ENCODE assay signal across 13 cellular contexts in the genomic region with DNA sequence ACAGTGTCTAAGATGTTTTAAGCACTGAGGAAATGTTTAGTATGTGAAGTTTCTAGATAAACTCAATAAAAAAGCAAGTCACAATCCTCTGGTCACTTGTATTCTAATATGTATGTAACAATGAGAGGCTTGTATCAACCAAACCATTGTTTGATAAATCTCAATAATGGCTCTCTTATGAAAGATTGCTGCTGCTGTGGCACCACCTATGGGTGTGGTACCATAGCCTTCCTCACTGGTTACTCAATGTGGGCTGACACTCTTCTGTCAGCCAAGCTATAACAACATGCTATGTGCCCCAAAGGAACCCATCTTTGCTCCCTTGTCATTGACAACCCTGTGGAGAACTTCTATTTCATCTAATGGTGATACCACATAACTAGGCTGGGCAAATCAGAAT. TPM values are rescaled to one million over a fixed set of nuclear protein-coding genes. Genes with fewer than 3 reads are reported as not detected.
A peak's percentile ranks its signal among the peaks of the same experiment; 100 is the strongest.
DNase-seq lines count a peak whose midpoint lies in the region; TF ChIP-seq lines count a peak whose summit lies in the region.
"Had no signal": no experiment of that assay in that cellular context is flagged by ENCODE, and none has a peak within 500 bp of the region (broad histone marks: within the 10 kb centered on the region; RNA-seq: fewer than 3 reads in every experiment).

No MANE protein-coding gene starts in this region.

- H3K27me3 ChIP-seq in left ventricle myocardium inferior (ENCODE audit: low read depth): no peaks in the 10 kb centered on the region
- no peaks in the 10 kb centered on the region for H3K27me3 ChIP-seq in right atrium auricular region
- H3K27me3 ChIP-seq in transverse colon: no peaks in the 10 kb centered on the region
- no peaks in the 10 kb centered on the region for H3K27me3 ChIP-seq in neural progenitor cell

- H3K4me1 ChIP-seq in left ventricle myocardium inferior (no peaks in the 10 kb centered on the region), right atrium auricular region (no peaks in the 10 kb centered on the region), transverse colon (peaks cover 0 to 6% (median 2%) of the 10 kb centered on the region in 4 donors), neural progenitor cell (no peaks in the 10 kb centered on the region)

- no peak for DNase-seq in left ventricle myocardium inferior
- no peak for DNase-seq in right atrium auricular region (ENCODE audit: low spot score)
- peak; percentile 22 for DNase-seq in RKO (ENCODE audit: low spot score)
- DNase-seq in fibroblast of the aortic adventitia (ENCODE audit: low read depth): no peak
- DNase-seq in transverse colon: no peak
- no peak for DNase-seq in epidermal melanocyte (ENCODE audit: insufficient read length, low spot score)
- DNase-seq in neural progenitor cell (ENCODE audit: low spot score): no peak
- DNase-seq in HuH-7 (ENCODE audit: low spot score): no peak
- DNase-seq: activated naive CD8-positive, alpha-beta T cell treated with anti-CD3 and anti-CD28 coated beads for 36 hours; NCI-H774; right cardiac atrium; stimulated activated CD8-positive, alpha-beta memory T cell treated with anti-CD3 and anti-CD28 coated beads, Interleukin-4, amount 100 ng/mL, for 48 hours had no signal

- H3K4me1 Mint-ChIP-seq in neural progenitor cell: no peaks in the 10 kb centered on the region
- H3K4me1 Mint-ChIP-seq: activated naive CD8-positive, alpha-beta T cell treated with anti-CD3 and anti-CD28 coated beads for 36 hours had no signal

- no peak overlapping the region for H2AFZ ChIP-seq in neural progenitor cell (replicated peaks)

- intact Hi-C loops in left ventricle myocardium inferior (cut with micrococcal nuclease): no loop called here
- intact Hi-C loops in transverse colon (cut with DNase I; ENCODE audit: low total_unique reads): no loop called here

- TF ChIP-seq POLR2A in transverse colon (IDR thresholded peaks at IDR 0.05): no peak

- H3K36me3 Mint-ChIP-seq in neural progenitor cell: no peaks in the 10 kb centered on the region
- H3K36me3 Mint-ChIP-seq: activated naive CD8-positive, alpha-beta T cell treated with anti-CD3 and anti-CD28 coated beads for 36 hours had no signal

- H3K4me2 ChIP-seq in neural progenitor cell: no peak overlapping the region

- H3K27me3 Mint-ChIP-seq in neural progenitor cell (ENCODE audit: insufficient read depth, low read depth): peaks cover 12% of the 10 kb centered on the region
- H3K27me3 Mint-ChIP-seq: activated naive CD8-positive, alpha-beta T cell treated with anti-CD3 and anti-CD28 coated beads for 36 hours had no signal

- no peak overlapping the region for H3K9ac ChIP-seq in neural progenitor cell

- no peak for TF ChIP-seq EP300 in transverse colon (IDR thresholded peaks at IDR 0.05; ENCODE audit: low read depth)

- H3K9me3 Mint-ChIP-seq in neural progenitor cell: no peaks in the 10 kb centered on the region
- H3K9me3 Mint-ChIP-seq: activated naive CD8-positive, alpha-beta T cell treated with anti-CD3 and anti-CD28 coated beads for 36 hours had no signal

- H3F3A ChIP-seq in neural progenitor cell (ENCODE audit: low read depth): no peaks in the 10 kb centered on the region

- H3K4me3 ChIP-seq in left ventricle myocardium inferior (no peak overlapping the region), right atrium auricular region (no peak overlapping the region), fibroblast of the aortic adventitia (ENCODE audit: low read depth, low read length) (no peak overlapping the region), transverse colon (no peak overlapping the region), neural progenitor cell (no peak overlapping the region)

- no peak overlapping the region for H3K4me3 Mint-ChIP-seq in neural progenitor cell
- H3K4me3 Mint-ChIP-seq: activated naive CD8-positive, alpha-beta T cell treated with anti-CD3 and anti-CD28 coated beads for 36 hours had no signal

- no peak overlapping the region for H3K27ac ChIP-seq in left ventricle myocardium inferior (replicated peaks)
- no peak overlapping the region for H3K27ac ChIP-seq in right atrium auricular region
- no peak overlapping the region for H3K27ac ChIP-seq in transverse colon
- H3K27ac ChIP-seq in neural progenitor cell: no peak overlapping the region
- H3K27ac ChIP-seq: epithelial cell of prostate had no signal

- H3K79me2 ChIP-seq in neural progenitor cell (ENCODE audit: low read depth): no peaks in the 10 kb centered on the region

- in situ Hi-C loops in transverse colon (cut with MboI; ENCODE audit: low pct_ligation_motif_present in 1 of 4, low pct_unique_long_range_greater_than_20kb in 1 of 4, low sequenced_read_pairs in 3 of 4): no loop called here

- no peaks in the 10 kb centered on the region for H4K20me1 ChIP-seq in neural progenitor cell (ENCODE audit: low read depth)

- H3K27ac Mint-ChIP-seq in neural progenitor cell: no peak overlapping the region
- H3K27ac Mint-ChIP-seq: activated naive CD8-positive, alpha-beta T cell treated with anti-CD3 and anti-CD28 coated beads for 36 hours had no signal

- TF ChIP-seq CTCF in left ventricle myocardium inferior (IDR thresholded peaks at IDR 0.05; ENCODE audit: borderline replicate concordance): peak; percentile 45
- peak in 1 of 2 donors; percentile 33 for TF ChIP-seq CTCF in right atrium auricular region (IDR thresholded peaks at IDR 0.05)
- peak; percentile 26 for TF ChIP-seq CTCF in fibroblast of the aortic adventitia (IDR thresholded peaks at IDR 0.05; ENCODE audit: insufficient read depth, low read length)
- peak in 4 of 5 experiments; percentile 11 to 34 (median 14) for TF ChIP-seq CTCF in transverse colon (IDR thresholded peaks at IDR 0.05)
- TF ChIP-seq CTCF in neural progenitor cell (IDR thresholded peaks at IDR 0.05): no peak

- H3K36me3 ChIP-seq in left ventricle myocardium inferior (no peaks in the 10 kb centered on the region), right atrium auricular region (no peaks in the 10 kb centered on the region), transverse colon (no peaks in the 10 kb centered on the region), neural progenitor cell (no peaks in the 10 kb centered on the region)

- H3K9me3 ChIP-seq in left ventricle myocardium inferior (replicated peaks) (no peaks in the 10 kb centered on the region), right atrium auricular region (no peaks in the 10 kb centered on the region), transverse colon (no peaks in the 10 kb centered on the region), neural progenitor cell (ENCODE audit: low read depth) (no peaks in the 10 kb centered on the region)

RNA-seq across cellular contexts. Expression of a gene that starts 12.6 kb away (rescaled TPM):
- total RNA-seq in left ventricle myocardium inferior (115 TPM), right atrium auricular region (10 to 100 TPM; 69.6 to 73.8 TPM), fibroblast of the aortic adventitia (ENCODE audit: low replicate concordance) (72.1 and 80.7 TPM in 2 replicates), transverse colon (10 to 100 TPM; 16.9 to 98.3 (median 55.0) TPM), neural progenitor cell (ENCODE audit: low replicate concordance) (80.7 and 100 TPM in 2 replicates)
